8 cellular contexts compared by ENCODE assay signal in genomic region chr7:140176271-140176701, GRCh38. TPM values are rescaled to one million over a fixed set of nuclear protein-coding genes. Genes with fewer than 3 reads are reported as not detected.
DNase-seq lines count a peak whose midpoint lies in the region; ATAC-seq lines count a peak whose summit lies in the region.

No MANE protein-coding gene starts in this region.

- peaks cover 43% of the 10 kb centered on the region for H3K4me1 Mint-ChIP-seq in activated CD4-positive, alpha-beta T cell treated with anti-CD3 and anti-CD28 coated beads for 36 hours

- peak; percentile 5 for ATAC-seq in HG02763 (IDR thresholded peaks at IDR 0.05; ENCODE audit: unreplicated experiment)
- no peak for ATAC-seq in activated CD4-positive, alpha-beta T cell treated with anti-CD3 and anti-CD28 coated beads for 36 hours

- H3K4me3 Mint-ChIP-seq in activated CD4-positive, alpha-beta T cell treated with anti-CD3 and anti-CD28 coated beads for 36 hours: peak overlapping the region; percentile 96

- H3K4me3 ChIP-seq in rectal smooth muscle tissue (ENCODE audit: low read length): peak overlapping the region; percentile 75

- intact Hi-C loops in activated CD4-positive, alpha-beta T cell treated with anti-CD3 and anti-CD28 coated beads for 36 hours (cut with DNase I, micrococcal nuclease): loop anchor here (1.0 to 10.0 kb wide), 14 partner anchors 36 to 1376 kb away; partner anchors contain the start of genes FMC1 (in 2 of the 2), MRPS33 (in 2 of the 2), ADCK2 (in 1 of the 2) and AGK (in 1 of the 2)

- H3K4me1 ChIP-seq in rectal smooth muscle tissue (ENCODE audit: control insufficient read depth, insufficient read depth, low read length): peaks cover 6% of the 10 kb centered on the region

- POLR2A ChIA-PET in activated CD4-positive, alpha-beta T cell treated with anti-CD3 and anti-CD28 coated beads for 36 hours (lab: Charles Lee): interaction anchor here (1.4 kb wide), 1 partner anchor 37 kb away, joined by 3 read pairs; no protein-coding TSS in a partner anchor

- H3K27ac Mint-ChIP-seq in activated CD4-positive, alpha-beta T cell treated with anti-CD3 and anti-CD28 coated beads for 36 hours: no peak overlapping the region

- H3K9me3 Mint-ChIP-seq in activated CD4-positive, alpha-beta T cell treated with anti-CD3 and anti-CD28 coated beads for 36 hours (ENCODE audit: low read depth): peaks cover 9% of the 10 kb centered on the region

- DNase-seq in DMS53 (lab: John Stamatoyannopoulos, UW) (peak; percentile 65), DMS53 treated with DMSO at 0.1 percent for 48 hours (lab: John Stamatoyannopoulos, UW; ENCODE audit: unreplicated experiment) (no peak), glomerular visceral epithelial cell (ENCODE audit: extremely low spot score) (peak; percentile 7), Kasumi-1 (lab: John Stamatoyannopoulos, UW) (no peak), ureter (ENCODE audit: low spot score) (no peak)
- no peak for DNase-seq in activated CD4-positive, alpha-beta T cell treated with anti-CD3 and anti-CD28 coated beads for 36 hours

- H3K9ac ChIP-seq in rectal smooth muscle tissue (ENCODE audit: low read length): no peak overlapping the region

- H3K36me3 ChIP-seq in rectal smooth muscle tissue (ENCODE audit: control insufficient read depth, insufficient read depth, low read length): no peaks in the 10 kb centered on the region

- peaks cover 5% of the 10 kb centered on the region for H3K27me3 Mint-ChIP-seq in activated CD4-positive, alpha-beta T cell treated with anti-CD3 and anti-CD28 coated beads for 36 hours

- H3K36me3 Mint-ChIP-seq in activated CD4-positive, alpha-beta T cell treated with anti-CD3 and anti-CD28 coated beads for 36 hours (ENCODE audit: low read depth): peaks cover 21% of the 10 kb centered on the region

- peak overlapping the region; percentile 97 for H3K27ac ChIP-seq in rectal smooth muscle tissue (ENCODE audit: low read depth, low read length)

- H3K27me3 ChIP-seq in rectal smooth muscle tissue (ENCODE audit: control insufficient read depth, insufficient read depth, low read length): no peaks in the 10 kb centered on the region

- CTCF ChIA-PET in activated CD4-positive, alpha-beta T cell treated with anti-CD3 and anti-CD28 coated beads for 36 hours (lab: Charles Lee): interaction anchor here (0.6 to 2.2 kb wide), 5 partner anchors 30 to 181 kb away, joined by 3 to 13 read pairs (median 3); no protein-coding TSS in a partner anchor

RNA-seq across cellular contexts. Expression of gene KDM7A, which starts 0.5 kb away (rescaled TPM):
- total RNA-seq in activated CD4-positive, alpha-beta T cell treated with anti-CD3 and anti-CD28 coated beads for 36 hours: 10 to 100 TPM; 17.9 to 28.7 TPM
- total RNA-seq in ureter: 17.7 TPM

Comparison
In these comparisons a context has a peak if more than half of its experiments do, and no peak if none do; other contexts are left out.
1. DNase-seq: peak in DMS53 (single experiment) and glomerular visceral epithelial cell (single experiment); none in DMS53 treated with DMSO at 0.1 percent for 48 hours (single experiment), activated CD4-positive, alpha-beta T cell treated with anti-CD3 and anti-CD28 coated beads for 36 hours (single experiment), Kasumi-1 (0 of 2) and ureter (single experiment).